Comparison of ENCODE assay signal across 9 cellular contexts in the genomic region with DNA sequence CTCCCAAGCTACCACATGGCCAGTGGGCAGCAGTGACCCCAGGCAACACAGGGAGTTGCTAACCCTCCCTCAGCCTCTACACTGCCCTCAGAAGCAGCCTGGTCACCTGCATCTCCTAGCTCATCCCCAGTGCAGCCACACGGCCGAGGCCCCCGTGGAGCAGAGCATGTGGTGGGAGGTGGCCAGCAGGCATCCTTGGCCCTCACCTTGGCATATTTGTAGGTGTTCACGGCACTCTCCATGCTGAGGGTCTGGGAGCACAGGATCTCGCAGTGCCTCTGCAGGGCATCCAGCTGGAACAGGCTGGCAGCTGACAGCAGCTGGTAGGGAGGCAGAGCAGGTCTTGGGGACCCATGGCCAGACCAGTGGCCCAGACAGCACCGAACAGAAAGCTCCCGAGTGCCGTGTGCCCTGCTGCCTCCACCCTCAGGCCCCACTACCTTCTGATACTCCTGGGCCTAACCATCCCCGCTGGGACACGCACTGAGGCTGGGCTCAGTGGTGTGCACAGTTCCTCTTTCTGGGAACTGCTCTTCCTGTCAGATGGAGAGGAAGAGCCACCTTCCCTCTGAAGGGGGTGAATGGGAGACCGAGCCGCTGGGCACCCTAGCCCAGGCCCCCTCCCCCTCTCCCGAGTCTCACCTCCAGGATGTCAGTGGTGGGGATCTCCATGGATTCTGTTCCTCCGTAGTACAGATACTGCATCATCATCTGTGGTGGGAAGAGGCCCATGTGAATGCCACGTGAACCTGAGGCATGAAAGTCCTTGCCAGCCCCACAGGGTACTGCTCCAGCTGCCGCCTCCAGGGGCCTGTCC. TPM values are rescaled to one million over a fixed set of nuclear protein-coding genes. Genes with fewer than 3 reads are reported as not detected.
A peak's percentile ranks its signal among the peaks of the same experiment; 100 is the strongest.
DNase-seq lines count a peak whose midpoint lies in the region; ATAC-seq and TF ChIP-seq lines count a peak whose summit lies in the region.
"Had no signal": no experiment of that assay in that cellular context is flagged by ENCODE, and none has a peak within 500 bp of the region (broad histone marks: within the 10 kb centered on the region; RNA-seq: fewer than 3 reads in every experiment).

No MANE protein-coding gene starts in this region.

- ATAC-seq in GM19328 (IDR thresholded peaks at IDR 0.05; ENCODE audit: unreplicated experiment): peak; percentile 66
- ATAC-seq in HG03095 (IDR thresholded peaks at IDR 0.05; ENCODE audit: unreplicated experiment): peak; percentile 74
- no peak for ATAC-seq in omental fat pad (ENCODE audit: low FRiP score)

- DNase-seq in AML-193 (lab: John Stamatoyannopoulos, UW) (peak; percentile 37 to 49), ascending aorta (ENCODE audit: low spot score in 2 of 2) (no peak), omental fat pad (ENCODE audit: low spot score) (no peak), midbrain (lab: John Stamatoyannopoulos, UW) (no peak), HuH-7.5 (ENCODE audit: low spot score) (no peak)
- DNase-seq in activated T-helper 2 cell treated with anti-CD3 and anti-CD28 coated beads, Interferon-gamma antibody, Interleukin-2, Interleukin-4, amounts not matched to agents 10 μg/mL and 5 μg/mL and 100 μg/mL, durations not matched to agents 14 hours and 24 hours and 36 hours (ENCODE audit: low spot score): no peak

- no peaks in the 10 kb centered on the region for H3K9me3 Mint-ChIP-seq in activated T-helper 2 cell treated with anti-CD3 and anti-CD28 coated beads, Interferon-gamma antibody, Interleukin-2, Interleukin-4, amounts not matched to agents 10 μg/mL and 5 μg/mL and 100 μg/mL, durations not matched to agents 14 hours and 24 hours and 36 hours

- TF ChIP-seq CTCF in ascending aorta (IDR thresholded peaks at IDR 0.05): no peak
- no peak for TF ChIP-seq CTCF in omental fat pad (IDR thresholded peaks at IDR 0.05)

- H3K4me3 Mint-ChIP-seq in activated T-helper 2 cell treated with anti-CD3 and anti-CD28 coated beads, Interferon-gamma antibody, Interleukin-2, Interleukin-4, amounts not matched to agents 10 μg/mL and 5 μg/mL and 100 μg/mL, durations not matched to agents 14 hours and 24 hours and 36 hours (ENCODE audit: low read depth): no peak overlapping the region

- peaks cover 56% of the 10 kb centered on the region for H3K36me3 Mint-ChIP-seq in activated T-helper 2 cell treated with anti-CD3 and anti-CD28 coated beads, Interferon-gamma antibody, Interleukin-2, Interleukin-4, amounts not matched to agents 10 μg/mL and 5 μg/mL and 100 μg/mL, durations not matched to agents 14 hours and 24 hours and 36 hours (ENCODE audit: low read depth)

- no peaks in the 10 kb centered on the region for H3K9me3 ChIP-seq in ascending aorta
- H3K9me3 ChIP-seq: Peyer's patch had no signal

- H3K4me1 ChIP-seq in ascending aorta: peaks cover 5 to 22% of the 10 kb centered on the region in 2 donors

- H3K27me3 ChIP-seq in ascending aorta: no peaks in the 10 kb centered on the region
- H3K27me3 ChIP-seq: Peyer's patch had no signal

- peaks cover 26 to 38% of the 10 kb centered on the region in 2 donors for H3K36me3 ChIP-seq in ascending aorta

- intact Hi-C loops in ascending aorta (cut with DNase I): no loop called here
- intact Hi-C loops in activated T-helper 2 cell treated with anti-CD3 and anti-CD28 coated beads, Interferon-gamma antibody, Interleukin-2, Interleukin-4, amounts not matched to agents 10 μg/mL and 5 μg/mL and 100 μg/mL, durations not matched to agents 14 hours and 24 hours and 36 hours (cut with micrococcal nuclease): no loop called here

- H3K27ac Mint-ChIP-seq in activated T-helper 2 cell treated with anti-CD3 and anti-CD28 coated beads, Interferon-gamma antibody, Interleukin-2, Interleukin-4, amounts not matched to agents 10 μg/mL and 5 μg/mL and 100 μg/mL, durations not matched to agents 14 hours and 24 hours and 36 hours: no peak overlapping the region

- no peak overlapping the region for H3K4me3 ChIP-seq in ascending aorta
- H3K4me3 ChIP-seq: Peyer's patch had no signal

- H3K27me3 Mint-ChIP-seq in activated T-helper 2 cell treated with anti-CD3 and anti-CD28 coated beads, Interferon-gamma antibody, Interleukin-2, Interleukin-4, amounts not matched to agents 10 μg/mL and 5 μg/mL and 100 μg/mL, durations not matched to agents 14 hours and 24 hours and 36 hours (ENCODE audit: low read depth): no peaks in the 10 kb centered on the region

- peak overlapping the region; percentile 64 to 70 for H3K27ac ChIP-seq in ascending aorta
- H3K27ac ChIP-seq: Peyer's patch had no signal

- peaks cover 4% of the 10 kb centered on the region for H3K4me1 Mint-ChIP-seq in activated T-helper 2 cell treated with anti-CD3 and anti-CD28 coated beads, Interferon-gamma antibody, Interleukin-2, Interleukin-4, amounts not matched to agents 10 μg/mL and 5 μg/mL and 100 μg/mL, durations not matched to agents 14 hours and 24 hours and 36 hours (ENCODE audit: low read depth)

RNA-seq across cellular contexts. Expression of gene NAT10, which starts 48.8 kb away (rescaled TPM):
- 11.3 TPM for total RNA-seq in ascending aorta
- 10 to 100 TPM; 26.5 to 52.7 (median 27.7) TPM for total RNA-seq in omental fat pad
- total RNA-seq in activated T-helper 2 cell treated with anti-CD3 and anti-CD28 coated beads, Interferon-gamma antibody, Interleukin-2, Interleukin-4, amounts not matched to agents 10 μg/mL and 5 μg/mL and 100 μg/mL, durations not matched to agents 14 hours and 24 hours and 36 hours: 124 and 125 TPM in 2 replicates

Comparison
In these comparisons a context has a peak if more than half of its experiments do, and no peak if none do; other contexts are left out.
1. DNase-seq: peak in AML-193 (2 of 2); none in ascending aorta (0 of 2), omental fat pad (single experiment), activated T-helper 2 cell treated with anti-CD3 and anti-CD28 coated beads, Interferon-gamma antibody, Interleukin-2, Interleukin-4, amounts not matched to agents 10 μg/mL and 5 μg/mL and 100 μg/mL, durations not matched to agents 14 hours and 24 hours and 36 hours (single experiment), midbrain (single experiment) and HuH-7.5 (single experiment).